14 cellular contexts compared by ENCODE assay signal in genomic region chr5:13994606-13995336, GRCh38. TPM values are rescaled to one million over a fixed set of nuclear protein-coding genes. Genes with fewer than 3 reads are reported as not detected.
DNase-seq lines count a peak whose midpoint lies in the region; ATAC-seq and TF ChIP-seq lines count a peak whose summit lies in the region.
"Had no signal": no experiment of that assay in that cellular context is flagged by ENCODE, and none has a peak within 500 bp of the region (broad histone marks: within the 10 kb centered on the region; RNA-seq: fewer than 3 reads in every experiment).

No MANE protein-coding gene starts in this region.

- DNase-seq in GM03348 (ENCODE audit: low spot score), result peak; percentile 27
- DNase-seq in NCI-H2171 treated with DMSO at 0.1 percent for 48 hours (lab: John Stamatoyannopoulos, UW), result peak; percentile 97
- DNase-seq in fibroblast of the aortic adventitia (ENCODE audit: low read depth), result peak; percentile 31
- no peak for DNase-seq in NCI-H1436 treated with DMSO at 0.1 percent for 48 hours (lab: John Stamatoyannopoulos, UW)
- DNase-seq in HuH-7 (ENCODE audit: low spot score), result no peak
- no peak for DNase-seq in activated CD4-positive, alpha-beta T cell treated with anti-CD3 and anti-CD28 coated beads, Interleukin-2, amount 50 U/mL, for 4 hours
- DNase-seq: activated CD4-positive, alpha-beta memory T cell treated with anti-CD3 and anti-CD28 coated beads for 36 hours; activated naive CD4-positive, alpha-beta T cell; NCI-H774; nephron progenitor cell; stimulated activated CD8-positive, alpha-beta memory T cell treated with anti-CD3 and anti-CD28 coated beads, Interleukin-4, amount 100 ng/mL, for 48 hours had no signal

- TF ChIP-seq CTCF in fibroblast of the aortic adventitia (IDR thresholded peaks at IDR 0.05; ENCODE audit: insufficient read depth, low read length), result no peak

- H3K4me3 ChIP-seq in fibroblast of the aortic adventitia (ENCODE audit: low read depth, low read length), result no peak overlapping the region

- ATAC-seq in HG02852 (IDR thresholded peaks at IDR 0.05; ENCODE audit: unreplicated experiment) (peak; percentile 68), GM19035 (IDR thresholded peaks at IDR 0.05; ENCODE audit: unreplicated experiment) (no peak)

RNA-seq across cellular contexts. Expression of gene DNAH5, which starts 50.3 kb away (rescaled TPM):
- total RNA-seq in fibroblast of the aortic adventitia (ENCODE audit: low replicate concordance), result under 0.01 and 0.18 TPM in 2 replicates
- total RNA-seq: activated CD4-positive, alpha-beta memory T cell treated with anti-CD3 and anti-CD28 coated beads for 36 hours; T-helper 1 cell treated with Interleukin-12 subunit alpha and Interleukin-12 subunit beta and Interleukin-4 antibody, amounts not matched to agents 30 ng/mL and 1 ng/mL, for 36 hours had no signal

Comparison
In these comparisons a context has a peak if more than half of its experiments do, and no peak if none do; other contexts are left out.
1. DNase-seq: peak in GM03348 (single experiment), NCI-H2171 treated with DMSO at 0.1 percent for 48 hours (single experiment) and fibroblast of the aortic adventitia (single experiment); none in NCI-H1436 treated with DMSO at 0.1 percent for 48 hours (single experiment), HuH-7 (single experiment) and activated CD4-positive, alpha-beta T cell treated with anti-CD3 and anti-CD28 coated beads, Interleukin-2, amount 50 U/mL, for 4 hours (0 of 2).